ENCODE assay signal across 24 cellular contexts in the genomic region with DNA sequence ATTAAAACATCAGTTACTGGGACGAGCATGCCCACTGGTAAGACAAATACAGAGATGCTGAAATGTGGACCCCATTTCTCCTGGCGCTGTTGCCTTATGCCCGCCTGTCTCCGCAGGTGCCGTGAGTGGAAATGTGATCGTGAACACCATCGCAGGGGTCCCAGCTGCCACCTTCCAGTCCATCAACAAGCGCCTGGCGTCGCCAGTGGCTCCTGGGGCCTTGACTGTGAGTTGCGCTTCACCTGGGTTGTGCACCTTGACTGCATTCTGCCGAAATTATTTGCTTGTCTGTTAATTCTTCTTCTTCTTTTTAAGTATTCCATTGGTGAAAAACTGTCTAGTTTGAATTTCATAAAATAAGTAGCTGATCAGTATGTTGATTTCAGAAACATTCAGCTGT.
"Had no signal": no experiment of that assay in that cellular context is flagged by ENCODE, and none has a peak within 500 bp of the region (broad histone marks: within the 10 kb centered on the region; RNA-seq: fewer than 3 reads in every experiment).

No MANE protein-coding gene starts in this region.

- DNase-seq: dorsolateral prefrontal cortex; effector CD4-positive, alpha-beta T cell; foreskin fibroblast; gastrocnemius medialis; heart left ventricle; left cardiac atrium; left lung; mammary epithelial cell; naive thymus-derived CD8-positive, alpha-beta T cell; nephron progenitor cell; nucleus accumbens; psoas muscle; right cardiac atrium; sigmoid colon; spleen; stimulated activated CD4-positive, alpha-beta T cell treated with anti-CD3 and anti-CD28 coated beads, Interleukin-4, amount 100 ng/mL, for 4 hours; stimulated activated naive B cell treated with anti-CD40 and anti-IgM and Interleukin-4, amounts not matched to agents 10 μg/mL and 1 μg/mL and 100 μg/mL, for 72 hours had no signal

- H3K27ac ChIP-seq: epithelial cell of prostate, gastrocnemius medialis, heart left ventricle, hepatocyte, left lung, psoas muscle, sigmoid colon, spleen, thoracic aorta, tibial nerve, vagina had no signal

- H3K9me3 Mint-ChIP-seq: naive thymus-derived CD8-positive, alpha-beta T cell; stimulated activated naive CD8-positive, alpha-beta T cell treated with anti-CD3 and anti-CD28 coated beads, Interleukin-15, Interleukin-2, amounts not matched to agents 100 ng/mL and 50 ng/mL, for 24 hours had no signal

- H3K9me3 ChIP-seq: gastrocnemius medialis, heart left ventricle, left lung, psoas muscle, sigmoid colon, spleen, thoracic aorta, tibial nerve, vagina had no signal

- ATAC-seq: gastrocnemius medialis; heart left ventricle; left cardiac atrium; left lung; naive thymus-derived CD8-positive, alpha-beta T cell; psoas muscle; right cardiac atrium; stimulated activated naive B cell treated with anti-CD40 and anti-IgM and Interleukin-4, amounts not matched to agents 10 μg/mL and 1 μg/mL and 100 μg/mL, for 72 hours had no signal

- H3K4me3 Mint-ChIP-seq: naive thymus-derived CD8-positive, alpha-beta T cell; nephron progenitor cell; stimulated activated naive B cell treated with anti-CD40 and anti-IgM and Interleukin-4, amounts not matched to agents 10 μg/mL and 1 μg/mL and 100 μg/mL, for 72 hours; stimulated activated naive CD8-positive, alpha-beta T cell treated with anti-CD3 and anti-CD28 coated beads, Interleukin-15, Interleukin-2, amounts not matched to agents 100 ng/mL and 50 ng/mL, for 24 hours had no signal

- H3K79me2 ChIP-seq: hepatocyte had no signal

- H3K27ac Mint-ChIP-seq: nephron progenitor cell; stimulated activated naive CD8-positive, alpha-beta T cell treated with anti-CD3 and anti-CD28 coated beads, Interleukin-15, Interleukin-2, amounts not matched to agents 100 ng/mL and 50 ng/mL, for 24 hours had no signal

- H2AFZ ChIP-seq: hepatocyte had no signal

- H3K27me3 Mint-ChIP-seq: naive thymus-derived CD8-positive, alpha-beta T cell; stimulated activated naive B cell treated with anti-CD40 and anti-IgM and Interleukin-4, amounts not matched to agents 10 μg/mL and 1 μg/mL and 100 μg/mL, for 72 hours; stimulated activated naive CD8-positive, alpha-beta T cell treated with anti-CD3 and anti-CD28 coated beads, Interleukin-15, Interleukin-2, amounts not matched to agents 100 ng/mL and 50 ng/mL, for 24 hours had no signal

- FAIRE-seq: colon had no signal

- H3K4me2 ChIP-seq: hepatocyte had no signal

- H3K27me3 ChIP-seq: dorsolateral prefrontal cortex, gastrocnemius medialis, heart left ventricle, hepatocyte, left lung, sigmoid colon, spleen, tibial nerve, vagina had no signal

- H3K4me3 ChIP-seq: dorsolateral prefrontal cortex, gastrocnemius medialis, heart left ventricle, hepatocyte, left lung, psoas muscle, sigmoid colon, spleen, thoracic aorta, tibial nerve, vagina had no signal

- H3K4me1 ChIP-seq: gastrocnemius medialis, heart left ventricle, left lung, psoas muscle, sigmoid colon, tibial nerve, vagina had no signal
